ENCODE assay signal across 8 cellular contexts in genomic region chr9:110427497-110428104, GRCh38.
DNase-seq lines count a peak whose midpoint lies in the region; ATAC-seq and TF ChIP-seq lines count a peak whose summit lies in the region.

No MANE protein-coding gene starts in this region.

- no peak overlapping the region for H3K27ac ChIP-seq in KMS-11

- TF ChIP-seq CTCF in KMS-11 (conservative IDR thresholded peaks at IDR 0.05; ENCODE audit: low read depth, low read length), result peak; percentile 38; the same call in 1 of the 2 replicates
- TF ChIP-seq CTCF in WI38 (IDR thresholded peaks at IDR 0.05; ENCODE audit: low read depth, low read length), result peak; percentile 26; the same call in 1 of the 2 replicates

- no peaks in the 10 kb centered on the region for H4K20me1 ChIP-seq in KMS-11 (ENCODE audit: insufficient read depth)

- ATAC-seq in GM18907 (IDR thresholded peaks at IDR 0.05; ENCODE audit: unreplicated experiment), result peak; percentile 51
- ATAC-seq in sciatic nerve, result no peak

- no peaks in the 10 kb centered on the region for H3K27me3 ChIP-seq in KMS-11 (ENCODE audit: insufficient read depth, low read depth)

- H3K9ac ChIP-seq in KMS-11, result no peak overlapping the region

- H3K36me3 ChIP-seq in KMS-11 (ENCODE audit: insufficient read depth), result no peaks in the 10 kb centered on the region

- no peaks in the 10 kb centered on the region for H3K79me2 ChIP-seq in KMS-11 (ENCODE audit: insufficient read depth, low read depth)

- H3K4me2 ChIP-seq in KMS-11, result no peak overlapping the region

- H3K4me1 ChIP-seq in KMS-11 (ENCODE audit: low read depth, poor library complexity, severe bottlenecking), result no peaks in the 10 kb centered on the region

- DNase-seq in COLO829 (ENCODE audit: low spot score), result peak; percentile 27
- DNase-seq in head of caudate nucleus, result peak in 41 of 42 donors; percentile 15 to 86 (median 58)
- DNase-seq in stimulated activated CD4-positive, alpha-beta T cell treated with anti-CD3 and anti-CD28 coated beads, Interleukin-4, amount 100 ng/mL, for 24 hours, result peak; percentile 9
- DNase-seq in activated effector memory CD4-positive, alpha-beta T cell treated with anti-CD3 and anti-CD28 coated beads, Interleukin-2, amount 50 U/mL, for 16 hours, result no peak
- DNase-seq in sciatic nerve (ENCODE audit: low spot score), result no peak

- intact Hi-C loops in head of caudate nucleus (cut with DNase I), result no loop called here
- intact Hi-C loops in sciatic nerve (cut with DNase I), result no loop called here

- H3K4me3 ChIP-seq in KMS-11 (IDR thresholded peaks at IDR 0.05; ENCODE audit: insufficient read depth, low read depth, low read length) (no peak overlapping the region), WI38 (ENCODE audit: low read depth, low read length) (no peak overlapping the region)

- H2AFZ ChIP-seq in KMS-11 (ENCODE audit: low read depth), result no peak overlapping the region

Comparison
In these comparisons a context has a peak if more than half of its experiments do, and no peak if none do; other contexts are left out.
1. DNase-seq: peak in COLO829 (single experiment), head of caudate nucleus (41 of 42) and stimulated activated CD4-positive, alpha-beta T cell treated with anti-CD3 and anti-CD28 coated beads, Interleukin-4, amount 100 ng/mL, for 24 hours (single experiment); none in activated effector memory CD4-positive, alpha-beta T cell treated with anti-CD3 and anti-CD28 coated beads, Interleukin-2, amount 50 U/mL, for 16 hours (single experiment) and sciatic nerve (single experiment).